Comparison of ENCODE assay signal across 18 cellular contexts in genomic region chr10:111473361-111473760, GRCh38.
A peak's percentile ranks its signal among the peaks of the same experiment; 100 is the strongest.
DNase-seq lines count a peak whose midpoint lies in the region; ATAC-seq and TF ChIP-seq lines count a peak whose summit lies in the region.
"Had no signal": no experiment of that assay in that cellular context is flagged by ENCODE, and none has a peak within 500 bp of the region (broad histone marks: within the 10 kb centered on the region; RNA-seq: fewer than 3 reads in every experiment).

No MANE protein-coding gene starts in this region.

- 50 to 58% (median 55%) methylated on average over 2 to 3 of the region's 3 CpGs for WGBS in stomach, 5 donors

- no peak overlapping the region for H3K4me3 Mint-ChIP-seq in osteocyte (ENCODE audit: unreplicated experiment)
- H3K4me3 Mint-ChIP-seq: B cell; CD14-positive monocyte; CD8-positive, alpha-beta T cell; GM23338 had no signal

- no peaks in the 10 kb centered on the region for H4K20me1 ChIP-seq in BLaER1 treated with 17β-estradiol and CSF1 and Interleukin-3, amounts not matched to agents 10 nM and 100 nM

- intact Hi-C loops in stomach (cut with DNase I; ENCODE audit: low total_unique reads) = no loop called here

- no peaks in the 10 kb centered on the region for H3K27me3 Mint-ChIP-seq in osteocyte (ENCODE audit: unreplicated experiment)
- H3K27me3 Mint-ChIP-seq: B cell had no signal

- no peaks in the 10 kb centered on the region for H3K36me3 ChIP-seq in BLaER1 treated with 17β-estradiol and CSF1 and Interleukin-3, amounts not matched to agents 10 nM and 100 nM
- no peaks in the 10 kb centered on the region for H3K36me3 ChIP-seq in stomach

- H3K36me3 Mint-ChIP-seq in osteocyte (ENCODE audit: unreplicated experiment) = no peaks in the 10 kb centered on the region
- H3K36me3 Mint-ChIP-seq: CD14-positive monocyte; CD8-positive, alpha-beta T cell had no signal

- no peak for TF ChIP-seq EP300 in stomach (IDR thresholded peaks at IDR 0.05)

- no peak overlapping the region for H3K4me3 ChIP-seq in BLaER1 treated with 17β-estradiol and CSF1 and Interleukin-3, amounts not matched to agents 10 nM and 100 nM
- no peak overlapping the region for H3K4me3 ChIP-seq in stomach
- H3K4me3 ChIP-seq: GM23338 had no signal

- CTCF ChIA-PET in RWPE1 (lab: Yijun Ruan, JAX) (no interaction called here), HEK293T (lab: Yijun Ruan, JAX) (no interaction called here)

- H3K4me1 ChIP-seq in BLaER1 treated with 17β-estradiol and CSF1 and Interleukin-3, amounts not matched to agents 10 nM and 100 nM = peaks cover 0 to 13% (median 11%) of the 10 kb centered on the region in 10 experiments; a peak in 14 of 20 replicates
- no peaks in the 10 kb centered on the region for H3K4me1 ChIP-seq in stomach

- TF ChIP-seq CTCF in RWPE1 (conservative IDR thresholded peaks at IDR 0.05; ENCODE audit: low read depth) (no peak), osteocyte (IDR thresholded peaks at IDR 0.05) (no peak), stomach (IDR thresholded peaks at IDR 0.05) (no peak)

- no peak overlapping the region for H3K9ac ChIP-seq in BLaER1 treated with 17β-estradiol and CSF1 and Interleukin-3, amounts not matched to agents 10 nM and 100 nM

- no peak for TF ChIP-seq POLR2A in stomach (IDR thresholded peaks at IDR 0.05)

- H3K27ac Mint-ChIP-seq in osteocyte (ENCODE audit: unreplicated experiment) = no peak overlapping the region
- H3K27ac Mint-ChIP-seq: B cell; CD8-positive, alpha-beta T cell; GM23338 had no signal

- POLR2A ChIA-PET in RWPE1 (lab: Yijun Ruan, JAX; ENCODE audit: low non-redundant PET) (no interaction called here), HEK293T (lab: Yijun Ruan, JAX) (no interaction called here)

- DNase-seq in RWPE1 (ENCODE audit: low spot score) = peak; percentile 49
- peak; percentile 69 for DNase-seq in epithelial cell of prostate (ENCODE audit: low read depth, low spot score)
- DNase-seq in osteocyte (ENCODE audit: extremely low spot score, unreplicated experiment) = peak; percentile 57
- DNase-seq in HEK293T (ENCODE audit: extremely low spot score) = no peak
- DNase-seq in stimulated activated CD4-positive, alpha-beta T cell treated with anti-CD3 and anti-CD28 coated beads, Interleukin-4, amount 100 ng/mL, for 1 hour = no peak
- DNase-seq in stomach = no peak
- DNase-seq: CD8-positive, alpha-beta T cell; COR-L47; DMS153; DMS79 treated with DMSO at 0.1 percent for 48 hours; EL; H7 had no signal

- H3K27me3 ChIP-seq in BLaER1 treated with 17β-estradiol and CSF1 and Interleukin-3, amounts not matched to agents 10 nM and 100 nM = no peaks in the 10 kb centered on the region
- H3K27me3 ChIP-seq in stomach = no peaks in the 10 kb centered on the region

- peak overlapping the region in 7 of 11 experiments; percentile 14 to 50 (median 41); a peak in 12 of 22 replicates for H3K4me2 ChIP-seq in BLaER1 treated with 17β-estradiol and CSF1 and Interleukin-3, amounts not matched to agents 10 nM and 100 nM
- H3K4me2 ChIP-seq: GM23338 had no signal

- H3K4me1 Mint-ChIP-seq in osteocyte (ENCODE audit: unreplicated experiment) = no peaks in the 10 kb centered on the region
- H3K4me1 Mint-ChIP-seq: B cell, CD14-positive monocyte, GM23338 had no signal

- ATAC-seq in HG03135 (IDR thresholded peaks at IDR 0.05; ENCODE audit: unreplicated experiment) = no peak
- ATAC-seq: CD8-positive, alpha-beta T cell; GM23338 had no signal

- peak overlapping the region in 1 of 11 experiments; percentile 4; a peak in 1 of 22 replicates for H3K27ac ChIP-seq in BLaER1 treated with 17β-estradiol and CSF1 and Interleukin-3, amounts not matched to agents 10 nM and 100 nM
- no peak overlapping the region for H3K27ac ChIP-seq in RWPE1
- H3K27ac ChIP-seq in epithelial cell of prostate = no peak overlapping the region
- no peak overlapping the region for H3K27ac ChIP-seq in stomach
- H3K27ac ChIP-seq: HL-60 had no signal

- no peaks in the 10 kb centered on the region for H3K9me3 ChIP-seq in BLaER1 treated with 17β-estradiol and CSF1 and Interleukin-3, amounts not matched to agents 10 nM and 100 nM (replicated peaks in 1 of 11)
- H3K9me3 ChIP-seq in stomach = no peaks in the 10 kb centered on the region

- peaks cover 5% of the 10 kb centered on the region for H3K9me3 Mint-ChIP-seq in osteocyte (ENCODE audit: unreplicated experiment)
- H3K9me3 Mint-ChIP-seq: CD8-positive, alpha-beta T cell; GM23338 had no signal

TF ChIP-seq in HEK293T, 16 proteins besides CTCF, POLR2A, EP300 and RAD21:
- TF ChIP-seq FOXA1 (IDR thresholded peaks at IDR 0.05) = no peak

Comparison
In these comparisons a context has a peak if more than half of its experiments do, and no peak if none do; other contexts are left out.
1. DNase-seq: peak in RWPE1 (single experiment), epithelial cell of prostate (single experiment) and osteocyte (single experiment); none in HEK293T (single experiment), stimulated activated CD4-positive, alpha-beta T cell treated with anti-CD3 and anti-CD28 coated beads, Interleukin-4, amount 100 ng/mL, for 1 hour (single experiment) and stomach (single experiment).